28 cellular contexts compared by ENCODE assay signal in genomic region chr2:74606927-74607326, GRCh38. TPM values are rescaled to one million over a fixed set of nuclear protein-coding genes. Genes with fewer than 3 reads are reported as not detected.
"Had no signal": no experiment of that assay in that cellular context is flagged by ENCODE, and none has a peak within 500 bp of the region (broad histone marks: within the 10 kb centered on the region; RNA-seq: fewer than 3 reads in every experiment).

No MANE protein-coding gene starts in this region.

- H3K4me1 ChIP-seq: stomach, suprapubic skin, testis, thyroid gland, tibial artery, tibial nerve, transverse colon, upper lobe of left lung, upper lobe of right lung, uterus, vagina had no signal

- H3K4me1 Mint-ChIP-seq: stimulated activated memory B cell treated with anti-CD40 and anti-IgM and Interleukin-4, amounts not matched to agents 10 μg/mL and 1 μg/mL and 100 μg/mL, for 72 hours; stimulated activated naive B cell treated with anti-CD40 and anti-IgM and Interleukin-4, amounts not matched to agents 10 μg/mL and 1 μg/mL and 100 μg/mL, for 72 hours had no signal

- FAIRE-seq: urothelium cell line had no signal

- H3K27me3 ChIP-seq: testis, thyroid gland, upper lobe of left lung, uterus, vagina had no signal

- H3K4me3 Mint-ChIP-seq: stimulated activated effector memory CD8-positive, alpha-beta T cell treated with anti-CD3 and anti-CD28 coated beads, Interleukin-12 subunit alpha, Interleukin-12 subunit beta, amount 100 ng/mL, for 72 hours; stimulated activated memory B cell treated with anti-CD40 and anti-IgM and Interleukin-4, amounts not matched to agents 10 μg/mL and 1 μg/mL and 100 μg/mL, for 72 hours; stimulated activated naive B cell treated with anti-CD40 and anti-IgM and Interleukin-4, amounts not matched to agents 10 μg/mL and 1 μg/mL and 100 μg/mL, for 72 hours; stimulated activated naive CD8-positive, alpha-beta T cell treated with anti-CD3 and anti-CD28 coated beads, Interleukin-15, amount 100 ng/mL, for 72 hours; stimulated activated naive CD8-positive, alpha-beta T cell treated with anti-CD3 and anti-CD28 coated beads, Interleukin-15, Interleukin-2, amounts not matched to agents 100 ng/mL and 50 ng/mL, for 24 hours; type B pancreatic cell had no signal

- H3K9me3 ChIP-seq: stomach, suprapubic skin, testis, thoracic aorta, thyroid gland, tibial nerve, transverse colon, upper lobe of left lung, upper lobe of right lung, uterus, vagina had no signal

- H3K27ac Mint-ChIP-seq: stimulated activated effector memory CD8-positive, alpha-beta T cell treated with anti-CD3 and anti-CD28 coated beads, Interleukin-12 subunit alpha, Interleukin-12 subunit beta, amount 100 ng/mL, for 72 hours; stimulated activated memory B cell treated with anti-CD40 and anti-IgM and Interleukin-4, amounts not matched to agents 10 μg/mL and 1 μg/mL and 100 μg/mL, for 72 hours; stimulated activated naive B cell treated with anti-CD40 and anti-IgM and Interleukin-4, amounts not matched to agents 10 μg/mL and 1 μg/mL and 100 μg/mL, for 72 hours; stimulated activated naive CD8-positive, alpha-beta T cell treated with anti-CD3 and anti-CD28 coated beads, Interleukin-15, amount 100 ng/mL, for 72 hours; stimulated activated naive CD8-positive, alpha-beta T cell treated with anti-CD3 and anti-CD28 coated beads, Interleukin-15, Interleukin-2, amounts not matched to agents 100 ng/mL and 50 ng/mL, for 24 hours; type B pancreatic cell had no signal

- H3K9me3 Mint-ChIP-seq: stimulated activated effector memory CD8-positive, alpha-beta T cell treated with anti-CD3 and anti-CD28 coated beads, Interleukin-12 subunit alpha, Interleukin-12 subunit beta, amount 100 ng/mL, for 72 hours; stimulated activated memory B cell treated with anti-CD40 and anti-IgM and Interleukin-4, amounts not matched to agents 10 μg/mL and 1 μg/mL and 100 μg/mL, for 72 hours; stimulated activated naive CD8-positive, alpha-beta T cell treated with anti-CD3 and anti-CD28 coated beads, Interleukin-15, amount 100 ng/mL, for 72 hours; stimulated activated naive CD8-positive, alpha-beta T cell treated with anti-CD3 and anti-CD28 coated beads, Interleukin-15, Interleukin-2, amounts not matched to agents 100 ng/mL and 50 ng/mL, for 24 hours; type B pancreatic cell had no signal

- ATAC-seq: stimulated activated effector memory CD8-positive, alpha-beta T cell treated with anti-CD3 and anti-CD28 coated beads, Interleukin-12 subunit alpha, Interleukin-12 subunit beta, amount 100 ng/mL, for 72 hours; stimulated activated memory B cell treated with anti-CD40 and anti-IgM and Interleukin-4, amounts not matched to agents 10 μg/mL and 1 μg/mL and 100 μg/mL, for 72 hours; stimulated activated naive B cell treated with anti-CD40 and anti-IgM and Interleukin-4, amounts not matched to agents 10 μg/mL and 1 μg/mL and 100 μg/mL, for 72 hours; stimulated activated naive CD8-positive, alpha-beta T cell treated with anti-CD3 and anti-CD28 coated beads, Interleukin-15, amount 100 ng/mL, for 72 hours; stimulated activated naive CD8-positive, alpha-beta T cell treated with anti-CD3 and anti-CD28 coated beads, Interleukin-15, Interleukin-2, amounts not matched to agents 100 U/mL and 50 U/mL, for 24 hours; upper lobe of right lung had no signal

- H3K36me3 Mint-ChIP-seq: stimulated activated effector memory CD8-positive, alpha-beta T cell treated with anti-CD3 and anti-CD28 coated beads, Interleukin-12 subunit alpha, Interleukin-12 subunit beta, amount 100 ng/mL, for 72 hours; stimulated activated memory B cell treated with anti-CD40 and anti-IgM and Interleukin-4, amounts not matched to agents 10 μg/mL and 1 μg/mL and 100 μg/mL, for 72 hours; stimulated activated naive B cell treated with anti-CD40 and anti-IgM and Interleukin-4, amounts not matched to agents 10 μg/mL and 1 μg/mL and 100 μg/mL, for 72 hours; type B pancreatic cell had no signal

- DNase-seq: stimulated activated CD4-positive, alpha-beta T cell treated with anti-CD3 and anti-CD28 coated beads, Interleukin-2, amount 100 ng/mL, for 48 hours; stimulated activated CD4-positive, alpha-beta T cell treated with anti-CD3 and anti-CD28 coated beads, Interleukin-4, amount 100 ng/mL, for 1 hour; stimulated activated CD4-positive, alpha-beta T cell treated with anti-CD3 and anti-CD28 coated beads, Interleukin-4, amount 100 ng/mL, for 24 hours; stimulated activated CD4-positive, alpha-beta T cell treated with anti-CD3 and anti-CD28 coated beads, Interleukin-4, amount 100 ng/mL, for 4 hours; stimulated activated naive B cell treated with anti-CD40 and anti-IgM and Interleukin-4, amounts not matched to agents 10 μg/mL and 1 μg/mL and 100 μg/mL, for 72 hours; stimulated activated naive CD4-positive, alpha-beta T cell; stimulated activated naive CD4-positive, alpha-beta T cell treated with Interleukin-2 at 50 U/mL for 16 hours; stimulated activated naive CD8-positive, alpha-beta T cell treated with anti-CD3 and anti-CD28 coated beads, Interleukin-15, amount 100 ng/mL, for 72 hours; stimulated activated naive CD8-positive, alpha-beta T cell treated with anti-CD3 and anti-CD28 coated beads, Interleukin-15, Interleukin-2, amounts not matched to agents 100 U/mL and 50 U/mL, for 24 hours; stomach; substantia nigra; testis; thyroid gland; tibial artery; transverse colon; upper lobe of right lung; uterus had no signal

- H3K27ac ChIP-seq: stomach, suprapubic skin, testis, thoracic aorta, thyroid gland, tibial artery, tibial nerve, transverse colon, upper lobe of left lung, upper lobe of right lung, uterus, vagina had no signal

- H3K4me3 ChIP-seq: stomach, suprapubic skin, testis, thoracic aorta, thyroid gland, tibial artery, tibial nerve, transverse colon, upper lobe of left lung, upper lobe of right lung, uterus, vagina had no signal

- H3K36me3 ChIP-seq: stomach, suprapubic skin, thoracic aorta, thyroid gland, tibial artery, tibial nerve, transverse colon, upper lobe of left lung, upper lobe of right lung, uterus, vagina had no signal

RNA-seq across cellular contexts. Expression of gene M1AP, which starts 41.2 kb away (rescaled TPM):
- total RNA-seq: temporal lobe had no signal
